In the genomic region with DNA sequence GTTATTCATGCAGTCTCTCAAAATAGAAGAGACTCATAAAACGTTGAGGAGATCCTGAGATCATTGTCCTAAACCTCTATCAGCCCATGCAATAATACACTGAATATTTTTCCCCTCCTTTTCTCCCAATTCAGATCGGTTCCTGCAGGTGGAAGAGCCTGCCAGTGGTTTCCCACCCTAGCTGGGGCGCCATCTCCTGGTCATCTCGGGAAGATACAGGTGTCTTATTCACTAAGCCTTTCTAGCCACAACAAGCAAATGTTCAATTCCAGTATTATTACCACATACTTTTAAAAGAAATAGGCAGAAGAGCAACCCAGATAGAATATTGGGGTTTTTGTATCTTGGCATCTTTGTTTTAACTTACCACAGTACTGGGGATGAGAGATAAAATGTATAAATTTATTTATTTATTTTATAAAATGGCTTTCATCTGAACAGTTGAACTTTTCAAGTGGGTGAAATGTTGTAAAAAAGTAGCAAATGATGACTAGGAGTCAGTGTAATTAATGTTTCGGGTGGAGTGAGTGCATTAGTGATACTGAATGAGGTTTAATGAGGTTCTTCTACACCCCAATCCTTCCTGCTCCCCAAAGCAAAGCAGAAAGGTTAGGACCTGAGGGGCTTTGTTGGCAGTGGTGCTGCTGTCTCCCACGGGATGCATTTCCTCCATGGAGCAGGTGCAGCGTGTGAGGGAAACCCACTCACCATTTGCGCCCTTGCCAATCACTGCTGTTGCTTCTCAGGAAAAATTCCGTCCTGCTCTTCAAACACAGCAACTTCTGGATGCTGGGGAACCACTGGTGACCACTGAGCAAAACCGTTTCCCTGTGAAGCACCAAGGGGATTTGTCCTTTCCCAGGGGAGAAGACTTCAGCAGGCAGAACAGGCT, we compare ENCODE assay signal across 9 cellular contexts.
DNase-seq lines count a peak whose midpoint lies in the region; ATAC-seq, FAIRE-seq and TF ChIP-seq lines count a peak whose summit lies in the region.
"Had no signal": no experiment of that assay in that cellular context is flagged by ENCODE, and none has a peak within 500 bp of the region (broad histone marks: within the 10 kb centered on the region; RNA-seq: fewer than 3 reads in every experiment).

No MANE protein-coding gene starts in this region.

- peak overlapping the region; percentile 77 for H3K4me2 ChIP-seq in PC-3 (ENCODE audit: low read length)

- DNase-seq in NCI-H1436 (lab: John Stamatoyannopoulos, UW) (peak; percentile 65), NCI-H1436 treated with DMSO at 0.1 percent for 48 hours (lab: John Stamatoyannopoulos, UW) (no peak), HTR-8/SVneo (ENCODE audit: insufficient read length, low spot score) (peak; percentile 71), PC-3 (peak; percentile 82), fibroblast of mammary gland (ENCODE audit: low read depth) (peak; percentile 67), non-pigmented ciliary epithelial cell (ENCODE audit: low read depth) (peak; percentile 37), tibial nerve (ENCODE audit: low spot score in 2 of 2) (peak; percentile 43 to 68)
- DNase-seq in activated T-cell treated with anti-CD3 and anti-CD28 coated beads, Interleukin-2, amount 50 U/mL, for 24 hours = peak; percentile 70

- no peak for TF ChIP-seq POLR2A in tibial nerve (IDR thresholded peaks at IDR 0.05)

- H3K36me3 ChIP-seq in PC-3 (ENCODE audit: low read depth, low read length) (no peaks in the 10 kb centered on the region), tibial nerve (no peaks in the 10 kb centered on the region)
- H3K36me3 ChIP-seq: BLaER1 treated with 17β-estradiol and CSF1 and Interleukin-3, amounts not matched to agents 10 nM and 100 nM had no signal

- H3K9ac ChIP-seq in PC-3 (ENCODE audit: low read length) = no peak overlapping the region
- H3K9ac ChIP-seq: BLaER1 treated with 17β-estradiol and CSF1 and Interleukin-3, amounts not matched to agents 10 nM and 100 nM had no signal

- FAIRE-seq in HTR-8/SVneo (lab: Jason Lieb, UNC) = no peak

- H2AFZ ChIP-seq in PC-3 (ENCODE audit: low read length) = peak overlapping the region; percentile 74

- H3K9me3 Mint-ChIP-seq in activated T-cell treated with anti-CD3 and anti-CD28 coated beads, Interleukin-2, amount 50 U/mL, for 24 hours = no peaks in the 10 kb centered on the region

- no peaks in the 10 kb centered on the region for H4K20me1 ChIP-seq in PC-3 (ENCODE audit: low read length)
- H4K20me1 ChIP-seq: BLaER1 treated with 17β-estradiol and CSF1 and Interleukin-3, amounts not matched to agents 10 nM and 100 nM had no signal

- H3K9me3 ChIP-seq in PC-3 (ENCODE audit: low read length) (no peaks in the 10 kb centered on the region), tibial nerve (no peaks in the 10 kb centered on the region)
- H3K9me3 ChIP-seq: BLaER1 treated with 17β-estradiol and CSF1 and Interleukin-3, amounts not matched to agents 10 nM and 100 nM had no signal

- H3K27ac Mint-ChIP-seq in activated T-cell treated with anti-CD3 and anti-CD28 coated beads, Interleukin-2, amount 50 U/mL, for 24 hours = no peak overlapping the region

- no peaks in the 10 kb centered on the region for H3F3A ChIP-seq in PC-3 (ENCODE audit: low read length, unreplicated experiment)

- H3K27me3 Mint-ChIP-seq in activated T-cell treated with anti-CD3 and anti-CD28 coated beads, Interleukin-2, amount 50 U/mL, for 24 hours = no peaks in the 10 kb centered on the region

- BruUV-seq in PC-3 (replicated peaks; lab: Mats Ljungman, UMichigan) = no TSS peak

- H3K9me2 ChIP-seq in PC-3 (replicated peaks; ENCODE audit: low read length) = no peaks in the 10 kb centered on the region

- 34 to 39% methylated on average over 10 of the region's 10 CpGs for WGBS in tibial nerve, 2 donors

- peaks cover 8% of the 10 kb centered on the region for H3K4me1 ChIP-seq in PC-3 (ENCODE audit: insufficient read depth, low read length)
- H3K4me1 ChIP-seq in tibial nerve = no peaks in the 10 kb centered on the region

- H3K4me3 Mint-ChIP-seq in activated T-cell treated with anti-CD3 and anti-CD28 coated beads, Interleukin-2, amount 50 U/mL, for 24 hours = no peak overlapping the region

- TF ChIP-seq EP300 in tibial nerve (IDR thresholded peaks at IDR 0.05) = no peak

- H3K4me3 ChIP-seq in PC-3 (ENCODE audit: low read length) (peak overlapping the region; percentile 52), fibroblast of mammary gland (ENCODE audit: control insufficient read depth, low read depth, low read length) (no peak overlapping the region), tibial nerve (no peak overlapping the region)
- H3K4me3 ChIP-seq: BLaER1 treated with 17β-estradiol and CSF1 and Interleukin-3, amounts not matched to agents 10 nM and 100 nM had no signal

- peak; percentile 91 for TF ChIP-seq CTCF in PC-3 (conservative IDR thresholded peaks at IDR 0.05; ENCODE audit: low read depth, low read length)
- TF ChIP-seq CTCF in fibroblast of mammary gland (conservative IDR thresholded peaks at IDR 0.05; ENCODE audit: control insufficient read depth, insufficient read depth, low read depth, low read length) = peak; percentile 89
- peak; percentile 43 to 64 (median 62) for TF ChIP-seq CTCF in tibial nerve (IDR thresholded peaks at IDR 0.05)

- no peak overlapping the region for H3K27ac ChIP-seq in PC-3 (ENCODE audit: low read length)
- H3K27ac ChIP-seq in tibial nerve = no peak overlapping the region
- H3K27ac ChIP-seq: BLaER1 treated with 17β-estradiol and CSF1 and Interleukin-3, amounts not matched to agents 10 nM and 100 nM had no signal

- no peaks in the 10 kb centered on the region for H3K79me2 ChIP-seq in PC-3 (ENCODE audit: low read length)

- CTCF ChIA-PET in PC-3 (lab: Charles Lee) = interaction anchor here (1.0 kb wide), 1 partner anchor 201 kb away, joined by 3 read pairs; no protein-coding TSS in a partner anchor

- intact Hi-C loops in PC-3 (cut with micrococcal nuclease) = loop anchor here (1.0 kb wide), 2 partner anchors 23 to 201 kb away; no protein-coding TSS in a partner anchor

- H3K4me1 Mint-ChIP-seq in activated T-cell treated with anti-CD3 and anti-CD28 coated beads, Interleukin-2, amount 50 U/mL, for 24 hours (ENCODE audit: low read depth) = peaks cover 14% of the 10 kb centered on the region

- ATAC-seq in PC-3 = peak; percentile 79

- POLR2A ChIA-PET in PC-3 (lab: Charles Lee; ENCODE audit: unreplicated experiment) = interaction anchor here (0.6 kb wide), 1 partner anchor 765 kb away, joined by 4 read pairs; no protein-coding TSS in a partner anchor

- no peaks in the 10 kb centered on the region for H3K36me3 Mint-ChIP-seq in activated T-cell treated with anti-CD3 and anti-CD28 coated beads, Interleukin-2, amount 50 U/mL, for 24 hours (ENCODE audit: low read depth)

- H3K27me3 ChIP-seq in PC-3 (ENCODE audit: low read length) (no peaks in the 10 kb centered on the region), tibial nerve (peaks cover 0 to 7% of the 10 kb centered on the region in 2 donors)
- H3K27me3 ChIP-seq: BLaER1 treated with 17β-estradiol and CSF1 and Interleukin-3, amounts not matched to agents 10 nM and 100 nM had no signal
